ENCODE assay signal across 8 cellular contexts in genomic region chr19:42396248-42396541, GRCh38. TPM values are rescaled to one million over a fixed set of nuclear protein-coding genes. Genes with fewer than 3 reads are reported as not detected.
DNase-seq lines count a peak whose midpoint lies in the region; TF ChIP-seq lines count a peak whose summit lies in the region.

No MANE protein-coding gene starts in this region.

- H3K4me3 Mint-ChIP-seq in chondrocyte (ENCODE audit: unreplicated experiment) (peak overlapping the region; percentile 85), mesothelial cell of epicardium (peak overlapping the region; percentile 90)

- DNase-seq in NCI-H2227 treated with DMSO at 0.1 percent for 48 hours (lab: John Stamatoyannopoulos, UW): peak; percentile 85
- DNase-seq in NCI-H2227 (lab: John Stamatoyannopoulos, UW; ENCODE audit: unreplicated experiment): no peak
- DNase-seq in NOMO-1 treated with dmso at 0.1 percent for 144 hours (lab: John Stamatoyannopoulos, UW; ENCODE audit: unreplicated experiment): peak; percentile 32
- no peak for DNase-seq in chondrocyte (ENCODE audit: low spot score)
- no peak for DNase-seq in mesothelial cell of epicardium (ENCODE audit: low spot score in 2 of 2, unreplicated experiment in 2 of 2)
- no peak for DNase-seq in NCI-H526 treated with DMSO at 0.1 percent for 48 hours (lab: John Stamatoyannopoulos, UW)
- DNase-seq in inferior parietal cortex (ENCODE audit: extremely low spot score): no peak
- DNase-seq in dermis blood vessel endothelial cell: no peak

- H3K27ac Mint-ChIP-seq in chondrocyte (ENCODE audit: unreplicated experiment): peak overlapping the region; percentile 97
- peak overlapping the region; percentile 98 for H3K27ac Mint-ChIP-seq in mesothelial cell of epicardium

- no peak for TF ChIP-seq CTCF in chondrocyte (IDR thresholded peaks at IDR 0.05)
- TF ChIP-seq CTCF in mesothelial cell of epicardium (IDR thresholded peaks at IDR 0.05; ENCODE audit: unreplicated experiment): no peak

- H3K9me3 Mint-ChIP-seq in chondrocyte (ENCODE audit: low read depth) (no peaks in the 10 kb centered on the region), mesothelial cell of epicardium (no peaks in the 10 kb centered on the region)

- H3K27me3 Mint-ChIP-seq in chondrocyte (ENCODE audit: low read depth) (peaks cover 7% of the 10 kb centered on the region), mesothelial cell of epicardium (ENCODE audit: low read depth) (peaks cover 17% of the 10 kb centered on the region)

- H3K36me3 Mint-ChIP-seq in chondrocyte (ENCODE audit: low read depth): no peaks in the 10 kb centered on the region
- no peaks in the 10 kb centered on the region for H3K36me3 Mint-ChIP-seq in mesothelial cell of epicardium

- H3K4me1 Mint-ChIP-seq in chondrocyte (ENCODE audit: low read depth) (peaks cover 23% of the 10 kb centered on the region), mesothelial cell of epicardium (peaks cover 25% of the 10 kb centered on the region)

RNA-seq across cellular contexts. Expression of gene CNFN, which starts 6.1 kb away (rescaled TPM):
- total RNA-seq in chondrocyte: 0.89 TPM in 1 of 3 replicates, not detected in the others
- 1.5 to 2.1 TPM (median 1.9 TPM) in 3 replicates for total RNA-seq in mesothelial cell of epicardium
- not detected in 2 replicates for total RNA-seq in dermis blood vessel endothelial cell

RNA-seq across cellular contexts. Expression of gene LIPE, which starts 31.0 kb away (rescaled TPM):
- 3.6 to 3.9 TPM (median 3.8 TPM) in 3 replicates for total RNA-seq in chondrocyte
- total RNA-seq in mesothelial cell of epicardium: 8.6 to 10.8 TPM (median 8.8 TPM) in 3 replicates
- 10.8 and 12.1 TPM in 2 replicates for total RNA-seq in dermis blood vessel endothelial cell

RNA-seq across cellular contexts. Expression of gene CXCL17, which starts 46.6 kb away (rescaled TPM):
- total RNA-seq in chondrocyte: not detected in 3 replicates
- total RNA-seq in mesothelial cell of epicardium: not detected in 3 replicates
- not detected in 2 replicates for total RNA-seq in dermis blood vessel endothelial cell

Comparison
In these comparisons a context has a peak if more than half of its experiments do, and no peak if none do; other contexts are left out.
1. DNase-seq: peak in NCI-H2227 treated with DMSO at 0.1 percent for 48 hours (single experiment) and NOMO-1 treated with dmso at 0.1 percent for 144 hours (single experiment); none in NCI-H2227 (single experiment), chondrocyte (single experiment), mesothelial cell of epicardium (0 of 2), NCI-H526 treated with DMSO at 0.1 percent for 48 hours (single experiment), inferior parietal cortex (single experiment) and dermis blood vessel endothelial cell (single experiment).